9 cellular contexts compared by ENCODE assay signal in the genomic region with DNA sequence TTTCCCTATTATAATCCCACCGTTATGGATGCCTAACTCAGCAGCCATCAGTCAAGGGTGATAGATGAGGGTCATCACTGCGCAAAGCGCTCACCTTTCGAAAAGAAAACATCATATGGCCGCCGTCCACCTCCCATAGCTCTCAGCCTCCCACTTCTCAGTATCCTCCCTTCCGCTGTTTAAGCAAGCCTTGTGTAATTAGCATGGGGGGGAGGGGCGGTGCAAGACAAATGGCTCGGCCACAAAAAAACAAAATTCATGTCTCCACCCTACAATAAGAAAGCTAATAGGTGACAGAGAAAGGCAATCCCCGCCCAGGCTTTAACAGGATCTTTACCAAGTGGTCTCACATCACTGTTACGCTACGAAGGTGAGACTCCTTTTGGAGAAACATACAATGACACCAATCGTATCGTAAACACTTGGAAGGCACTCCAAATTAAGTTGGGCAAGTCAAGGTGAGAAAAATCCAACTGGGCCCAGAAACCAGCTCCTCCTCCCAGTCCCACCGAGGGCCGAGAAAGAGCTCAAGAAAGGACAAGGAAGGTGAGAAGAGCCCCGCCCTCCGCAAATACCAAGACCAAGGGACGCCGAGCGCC. TPM values are rescaled to one million over a fixed set of nuclear protein-coding genes. Genes with fewer than 3 reads are reported as not detected.
A peak's percentile ranks its signal among the peaks of the same experiment; 100 is the strongest.
DNase-seq lines count a peak whose midpoint lies in the region; ATAC-seq lines count a peak whose summit lies in the region.
"Had no signal": no experiment of that assay in that cellular context is flagged by ENCODE, and none has a peak within 500 bp of the region (broad histone marks: within the 10 kb centered on the region; RNA-seq: fewer than 3 reads in every experiment).

No MANE protein-coding gene starts in this region.

- H3K27me3 ChIP-seq in mesendoderm (ENCODE audit: insufficient read depth, low read length, poor library complexity) = no peaks in the 10 kb centered on the region

- WGBS in mesendoderm (ENCODE audit: extremely low coverage, insufficient coverage, low lambda C conversion rate) = no CpG with 5 or more reads among the region's 21 CpGs

- peaks cover 5% of the 10 kb centered on the region for H3K4me1 ChIP-seq in mesendoderm (ENCODE audit: control insufficient read depth, low read depth, low read length)

- peaks cover 10% of the 10 kb centered on the region for H3K79me1 ChIP-seq in mesendoderm (ENCODE audit: low read length)

- H2BK5ac ChIP-seq in mesendoderm (ENCODE audit: low read length) = peak overlapping the region; percentile 99

- peak overlapping the region; percentile 74 for H3K4ac ChIP-seq in mesendoderm (ENCODE audit: low read depth, low read length)

- H3K27me3 Mint-ChIP-seq in activated CD4-positive, alpha-beta T cell treated with anti-CD3 and anti-CD28 coated beads, Interleukin-2, amount 10 ng/mL, durations not matched to agents 7 days and 5 days = no peaks in the 10 kb centered on the region
- no peaks in the 10 kb centered on the region for H3K27me3 Mint-ChIP-seq in stimulated activated naive CD8-positive, alpha-beta T cell treated with anti-CD3 and anti-CD28 coated beads, Interleukin-15, Interleukin-2, amounts not matched to agents 100 ng/mL and 50 ng/mL, for 24 hours

- H4K8ac ChIP-seq in mesendoderm (ENCODE audit: low read depth, low read length) = peak overlapping the region; percentile 16

- peaks cover 49% of the 10 kb centered on the region for H3K79me2 ChIP-seq in mesendoderm (ENCODE audit: control insufficient read depth, insufficient read depth, low read length)

- H3K36me3 ChIP-seq in mesendoderm (ENCODE audit: control insufficient read depth, insufficient read depth, low read length) = peaks cover 20% of the 10 kb centered on the region

- H2AK5ac ChIP-seq in mesendoderm (ENCODE audit: low read length) = peak overlapping the region; percentile 25

- H3K27ac Mint-ChIP-seq in activated CD4-positive, alpha-beta T cell treated with anti-CD3 and anti-CD28 coated beads, Interleukin-2, amount 10 ng/mL, durations not matched to agents 7 days and 5 days = peak overlapping the region; percentile 99
- H3K27ac Mint-ChIP-seq in stimulated activated naive CD8-positive, alpha-beta T cell treated with anti-CD3 and anti-CD28 coated beads, Interleukin-15, Interleukin-2, amounts not matched to agents 100 ng/mL and 50 ng/mL, for 24 hours = peak overlapping the region; percentile 97

- H3K23ac ChIP-seq in mesendoderm (ENCODE audit: low read length) = no peak overlapping the region

- H3K4me3 ChIP-seq in mesendoderm (ENCODE audit: low read length) = peak overlapping the region; percentile 48

- peak; percentile 80 for DNase-seq in Right ventricle myocardium inferior (ENCODE audit: missing footprints)
- DNase-seq in cardiac septum (ENCODE audit: low spot score) = no peak
- peak; percentile 57 for DNase-seq in NCI-H146 treated with DMSO at 0.1 percent for 48 hours (lab: John Stamatoyannopoulos, UW; ENCODE audit: unreplicated experiment)
- peak; percentile 81 for DNase-seq in activated CD4-positive, alpha-beta T cell treated with anti-CD3 and anti-CD28 coated beads, Interleukin-2, amount 10 ng/mL, durations not matched to agents 7 days and 5 days
- peak; percentile 37 for DNase-seq in effector CD8-positive, alpha-beta T cell (lab: John Stamatoyannopoulos, UW)
- peak; percentile 80 for DNase-seq in mesendoderm

- POLR2A ChIA-PET in activated CD4-positive, alpha-beta T cell treated with anti-CD3 and anti-CD28 coated beads, Interleukin-2, amount 10 ng/mL, durations not matched to agents 7 days and 5 days (lab: Charles Lee) = interaction anchor here (0.7 to 2.2 kb wide), 5 partner anchors 34 to 635 kb away, joined by 3 to 13 read pairs (median 3); a partner anchor contains a TSS

- H3K36me3 Mint-ChIP-seq in activated CD4-positive, alpha-beta T cell treated with anti-CD3 and anti-CD28 coated beads, Interleukin-2, amount 10 ng/mL, durations not matched to agents 7 days and 5 days (ENCODE audit: low read depth) = peaks cover 46% of the 10 kb centered on the region
- peaks cover 47% of the 10 kb centered on the region for H3K36me3 Mint-ChIP-seq in stimulated activated naive CD8-positive, alpha-beta T cell treated with anti-CD3 and anti-CD28 coated beads, Interleukin-15, Interleukin-2, amounts not matched to agents 100 ng/mL and 50 ng/mL, for 24 hours (ENCODE audit: low read depth)

- ATAC-seq in Right ventricle myocardium inferior = peak; percentile 9
- no peak for ATAC-seq in HG02870 (IDR thresholded peaks at IDR 0.05; ENCODE audit: unreplicated experiment)

- peak overlapping the region; percentile 79 for H3K27ac ChIP-seq in mesendoderm (ENCODE audit: low read depth, low read length)

- peak overlapping the region; percentile 98 for H3K4me3 Mint-ChIP-seq in activated CD4-positive, alpha-beta T cell treated with anti-CD3 and anti-CD28 coated beads, Interleukin-2, amount 10 ng/mL, durations not matched to agents 7 days and 5 days
- H3K4me3 Mint-ChIP-seq in stimulated activated naive CD8-positive, alpha-beta T cell treated with anti-CD3 and anti-CD28 coated beads, Interleukin-15, Interleukin-2, amounts not matched to agents 100 ng/mL and 50 ng/mL, for 24 hours = peak overlapping the region; percentile 86

- H3K56ac ChIP-seq in mesendoderm (ENCODE audit: low read length) = peak overlapping the region; percentile 82

- peaks cover 53% of the 10 kb centered on the region for H3K4me1 Mint-ChIP-seq in activated CD4-positive, alpha-beta T cell treated with anti-CD3 and anti-CD28 coated beads, Interleukin-2, amount 10 ng/mL, durations not matched to agents 7 days and 5 days
- H3K4me1 Mint-ChIP-seq in stimulated activated naive CD8-positive, alpha-beta T cell treated with anti-CD3 and anti-CD28 coated beads, Interleukin-15, Interleukin-2, amounts not matched to agents 100 ng/mL and 50 ng/mL, for 24 hours (ENCODE audit: low read depth) = peaks cover 63% of the 10 kb centered on the region

- H2BK15ac ChIP-seq in mesendoderm (replicated peaks; ENCODE audit: low read depth) = no peak overlapping the region

- no peaks in the 10 kb centered on the region for H3K9me3 Mint-ChIP-seq in activated CD4-positive, alpha-beta T cell treated with anti-CD3 and anti-CD28 coated beads, Interleukin-2, amount 10 ng/mL, durations not matched to agents 7 days and 5 days
- no peaks in the 10 kb centered on the region for H3K9me3 Mint-ChIP-seq in stimulated activated naive CD8-positive, alpha-beta T cell treated with anti-CD3 and anti-CD28 coated beads, Interleukin-15, Interleukin-2, amounts not matched to agents 100 ng/mL and 50 ng/mL, for 24 hours

- peak overlapping the region; percentile 47 for H2BK120ac ChIP-seq in mesendoderm (ENCODE audit: low read depth, low read length)

- H4K5ac ChIP-seq in mesendoderm (ENCODE audit: low read length) = peak overlapping the region; percentile 85

- H3K9ac ChIP-seq in mesendoderm (ENCODE audit: low read length) = peak overlapping the region; percentile 80

- CTCF ChIA-PET in activated CD4-positive, alpha-beta T cell treated with anti-CD3 and anti-CD28 coated beads, Interleukin-2, amount 10 ng/mL, durations not matched to agents 7 days and 5 days (lab: Charles Lee) = interaction anchor here (1.0 to 23.4 kb wide), 15 partner anchors 10 to 413 kb away, joined by 3 to 497 read pairs (median 4); a partner anchor contains a TSS

- peak overlapping the region; percentile 88 for H3K18ac ChIP-seq in mesendoderm (ENCODE audit: low read length)

- H3K4me2 ChIP-seq in mesendoderm (ENCODE audit: low read length) = peak overlapping the region; percentile 43

- intact Hi-C loops in Right ventricle myocardium inferior (cut with DNase I) = loop anchor here (10.0 kb wide), 3 partner anchors 194 to 414 kb away; a partner anchor contains a TSS
- intact Hi-C loops in cardiac septum (cut with DNase I) = loop anchor here (5.0 to 10.0 kb wide), 3 partner anchors 294 to 924 kb away; a partner anchor contains a TSS

RNA-seq across cellular contexts. Expression of a gene that starts 0.6 kb away (rescaled TPM):
- total RNA-seq in Right ventricle myocardium inferior (159 TPM), cardiac septum (201 TPM)
- 100 to 1,000 TPM; 420 to 442 TPM for total RNA-seq in activated CD4-positive, alpha-beta T cell treated with anti-CD3 and anti-CD28 coated beads, Interleukin-2, amount 10 ng/mL, durations not matched to agents 7 days and 5 days
- 405 TPM for polyA plus RNA-seq in mesendoderm (2013, experiment 1 of 2)
- polyA plus RNA-seq in mesendoderm (2013, experiment 2 of 2) = 409 TPM

RNA-seq across cellular contexts. Expression of a gene that starts 5.2 kb away (rescaled TPM):
- 2.2 TPM for total RNA-seq in Right ventricle myocardium inferior
- 2.6 TPM for total RNA-seq in cardiac septum
- total RNA-seq in activated CD4-positive, alpha-beta T cell treated with anti-CD3 and anti-CD28 coated beads, Interleukin-2, amount 10 ng/mL, durations not matched to agents 7 days and 5 days = 1 to 10 TPM; 3.6 to 3.7 TPM
- 1.2 TPM for polyA plus RNA-seq in mesendoderm (2013, experiment 1 of 2)
- 1.3 TPM for polyA plus RNA-seq in mesendoderm (2013, experiment 2 of 2)

RNA-seq across cellular contexts. Expression of a gene that starts 6.2 kb away (rescaled TPM):
- total RNA-seq in Right ventricle myocardium inferior (10.8 TPM), cardiac septum (9.5 TPM)
- 10 to 100 TPM; 15.8 to 16.0 TPM for total RNA-seq in activated CD4-positive, alpha-beta T cell treated with anti-CD3 and anti-CD28 coated beads, Interleukin-2, amount 10 ng/mL, durations not matched to agents 7 days and 5 days
- 8.4 TPM for polyA plus RNA-seq in mesendoderm (2013, experiment 1 of 2)
- polyA plus RNA-seq in mesendoderm (2013, experiment 2 of 2) = 9.6 TPM

RNA-seq across cellular contexts. Expression of a gene that starts 12.4 kb away (rescaled TPM):
- not detected for total RNA-seq in Right ventricle myocardium inferior
- not detected for total RNA-seq in cardiac septum
- not detected for total RNA-seq in activated CD4-positive, alpha-beta T cell treated with anti-CD3 and anti-CD28 coated beads, Interleukin-2, amount 10 ng/mL, durations not matched to agents 7 days and 5 days
- polyA plus RNA-seq in mesendoderm (2013, experiment 1 of 2) = not detected
- not detected for polyA plus RNA-seq in mesendoderm (2013, experiment 2 of 2)
- total RNA-seq: subcutaneous adipose tissue had no signal

RNA-seq across cellular contexts. Expression of a gene that starts 30.9 kb away (rescaled TPM):
- total RNA-seq in Right ventricle myocardium inferior (not detected), cardiac septum (not detected)
- total RNA-seq in activated CD4-positive, alpha-beta T cell treated with anti-CD3 and anti-CD28 coated beads, Interleukin-2, amount 10 ng/mL, durations not matched to agents 7 days and 5 days = 10 to 100 TPM; 20.9 to 27.0 TPM
- polyA plus RNA-seq in mesendoderm (2013, experiment 1 of 2) = 0.03 TPM
- not detected for polyA plus RNA-seq in mesendoderm (2013, experiment 2 of 2)
- total RNA-seq: subcutaneous adipose tissue had no signal
